In the genomic region with DNA sequence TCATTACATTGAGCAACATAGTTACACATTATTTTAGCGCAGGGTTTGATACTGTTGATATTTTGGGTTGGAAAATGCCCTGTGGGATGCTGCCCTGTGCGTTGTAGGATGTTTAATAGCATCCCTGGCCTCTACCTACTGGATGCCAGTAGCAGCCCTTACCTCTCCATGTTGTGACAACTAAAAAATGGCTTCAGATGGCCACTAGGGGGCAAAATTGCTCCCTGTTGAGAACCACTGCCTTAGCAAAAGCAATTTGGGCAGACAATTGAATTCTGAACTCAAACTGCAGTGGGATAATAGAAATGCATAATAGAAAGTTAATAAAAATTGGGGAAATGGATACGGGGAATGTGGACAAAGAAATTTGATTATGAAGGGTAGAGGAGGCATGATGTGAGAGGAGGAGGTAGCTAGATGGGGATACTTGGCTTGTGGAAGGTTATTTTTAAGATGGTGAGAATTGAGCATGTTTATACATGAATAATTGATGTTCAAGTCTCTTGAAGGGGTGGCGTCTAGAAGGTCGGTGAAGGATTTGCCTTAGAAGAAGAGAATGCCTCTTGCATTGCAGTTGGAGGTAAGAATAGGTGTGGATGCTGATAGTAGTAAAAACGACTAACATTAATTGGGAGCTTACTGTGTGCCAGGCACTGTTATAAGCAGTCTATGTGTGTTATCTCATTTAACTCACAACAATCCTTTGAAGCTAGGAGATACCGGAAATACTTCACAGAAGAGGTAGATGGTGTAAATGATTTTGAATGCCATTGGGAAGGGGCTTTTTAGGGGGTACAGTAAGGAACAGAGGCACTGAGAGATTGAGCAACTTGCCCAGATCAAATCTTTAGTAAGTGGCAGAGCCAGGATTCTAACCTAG, we compare ENCODE assay signal across 8 cellular contexts. TPM values are rescaled to one million over a fixed set of nuclear protein-coding genes. Genes with fewer than 3 reads are reported as not detected.
DNase-seq lines count a peak whose midpoint lies in the region; ATAC-seq and TF ChIP-seq lines count a peak whose summit lies in the region.

No MANE protein-coding gene starts in this region.

- no peaks in the 10 kb centered on the region for H3K79me1 ChIP-seq in trophoblast cell (ENCODE audit: low read length)

- no peaks in the 10 kb centered on the region for H3K79me2 ChIP-seq in trophoblast cell (ENCODE audit: control insufficient read depth, insufficient read depth, low read length, poor library complexity)

- CTCF ChIA-PET in Calu3 (lab: Charles Lee): no interaction called here

- H3K4me3 ChIP-seq in trophoblast cell (ENCODE audit: low read depth, low read length): no peak overlapping the region

- no peaks in the 10 kb centered on the region for H3K9me3 Mint-ChIP-seq in Calu3 (ENCODE audit: low read depth, unreplicated experiment)

- TF ChIP-seq CTCF in Calu3 (IDR thresholded peaks at IDR 0.05; ENCODE audit: unreplicated experiment): peak; percentile 52
- TF ChIP-seq CTCF in foreskin keratinocyte (conservative IDR thresholded peaks at IDR 0.05): peak; percentile 83

- peak; percentile 56 for DNase-seq in Calu3
- peak; percentile 48 for DNase-seq in HuH-7 (ENCODE audit: low spot score)
- peak; percentile 80 for DNase-seq in OCI-M1 (lab: John Stamatoyannopoulos, UW)
- DNase-seq in activated T-helper 1 cell treated with Interleukin-2 at 50 U/mL for 16 hours (ENCODE audit: low read depth): peak; percentile 11
- DNase-seq in foreskin keratinocyte: peak; percentile 19 to 57
- peak; percentile 48 to 86 for DNase-seq in trophoblast cell

- H3K4me1 Mint-ChIP-seq in Calu3 (ENCODE audit: low read depth, unreplicated experiment): no peaks in the 10 kb centered on the region

- no peak overlapping the region for H3K4ac ChIP-seq in trophoblast cell (ENCODE audit: low read depth, low read length)

- no peak overlapping the region for H4K12ac ChIP-seq in trophoblast cell (ENCODE audit: low read depth, low read length)

- H3K4me2 ChIP-seq in trophoblast cell (ENCODE audit: low read length): no peak overlapping the region

- H2AFZ ChIP-seq in trophoblast cell (ENCODE audit: insufficient read depth, low read length, poor library complexity): no peak overlapping the region

- H3K27me3 Mint-ChIP-seq in Calu3 (ENCODE audit: unreplicated experiment): no peaks in the 10 kb centered on the region

- TF ChIP-seq POLR2A in GM18505 (IDR thresholded peaks at IDR 0.05; ENCODE audit: borderline replicate concordance, extremely low read depth, insufficient read depth, insufficient read length): no peak

- H3K4me1 ChIP-seq in foreskin keratinocyte: no peaks in the 10 kb centered on the region
- H3K4me1 ChIP-seq in trophoblast cell (ENCODE audit: control insufficient read depth in 1 of 2, insufficient read depth in 2 of 2, low read length in 2 of 2): no peaks in the 10 kb centered on the region

- H3K14ac ChIP-seq in trophoblast cell (ENCODE audit: low read length): no peak overlapping the region

- H3K36me3 Mint-ChIP-seq in Calu3 (ENCODE audit: insufficient read depth, unreplicated experiment): peaks cover 68% of the 10 kb centered on the region

- no TSS peak for BruUV-seq in Calu3 (replicated peaks; lab: Mats Ljungman, UMichigan)

- H3K27me3 ChIP-seq in foreskin keratinocyte: no peaks in the 10 kb centered on the region
- H3K27me3 ChIP-seq in trophoblast cell (ENCODE audit: insufficient read depth, low read length): no peaks in the 10 kb centered on the region

- no peaks in the 10 kb centered on the region for H3K9me3 ChIP-seq in trophoblast cell (ENCODE audit: insufficient read depth, low read depth, low read length)

- intact Hi-C loops in Calu3 (cut with micrococcal nuclease; ENCODE audit: unreplicated experiment): no loop called here

- no peak overlapping the region for H2BK12ac ChIP-seq in trophoblast cell (ENCODE audit: low read length)

- H3K27ac Mint-ChIP-seq in Calu3 (ENCODE audit: unreplicated experiment): no peak overlapping the region

- H3K23ac ChIP-seq in trophoblast cell (ENCODE audit: low read length): no peak overlapping the region

- WGBS in trophoblast cell (ENCODE audit: extremely low coverage, insufficient coverage, insufficient read length): 100% methylated on average over 1 of the region's 7 CpGs

- no peak overlapping the region for H2BK5ac ChIP-seq in trophoblast cell (ENCODE audit: low read depth, low read length, poor library complexity)

- H3K18ac ChIP-seq in trophoblast cell (ENCODE audit: low read length): no peak overlapping the region

- H2AK5ac ChIP-seq in trophoblast cell (ENCODE audit: low read length): no peak overlapping the region

- H3K9ac ChIP-seq in trophoblast cell (ENCODE audit: low read length): no peak overlapping the region

- H4K8ac ChIP-seq in trophoblast cell (ENCODE audit: low read depth, low read length): no peak overlapping the region

- H2BK120ac ChIP-seq in trophoblast cell (ENCODE audit: insufficient read depth, low read length, poor library complexity): no peak overlapping the region

- peak; percentile 84 for ATAC-seq in foreskin keratinocyte
- ATAC-seq in GM18505 (IDR thresholded peaks at IDR 0.05; ENCODE audit: unreplicated experiment): no peak
- ATAC-seq in GM18867 (IDR thresholded peaks at IDR 0.05; ENCODE audit: unreplicated experiment): no peak

- H3K4me3 Mint-ChIP-seq in Calu3 (ENCODE audit: low read depth, unreplicated experiment): no peak overlapping the region

- peaks cover 5 to 14% of the 10 kb centered on the region in 2 experiments for H3K36me3 ChIP-seq in trophoblast cell (ENCODE audit: control insufficient read depth in 1 of 2, insufficient read depth in 2 of 2, low read length in 2 of 2)

- H4K91ac ChIP-seq in trophoblast cell (ENCODE audit: low read depth, low read length): no peak overlapping the region

- no peak overlapping the region for H3K27ac ChIP-seq in foreskin keratinocyte
- H3K27ac ChIP-seq in trophoblast cell (ENCODE audit: low read depth, low read length): no peak overlapping the region

RNA-seq across cellular contexts. Expression of gene HEATR9, which starts 19.0 kb away (rescaled TPM):
- total RNA-seq in Calu3 (2022) (not detected in 2 replicates), foreskin keratinocyte (not detected in 2 replicates)
- polyA plus RNA-seq in foreskin keratinocyte: not detected in 2 replicates
- 0.04 TPM in 1 of 2 replicates, not detected in the other for polyA plus RNA-seq in trophoblast cell (2013)

RNA-seq across cellular contexts. Expression of gene CCL5, which starts 30.5 kb away (rescaled TPM):
- total RNA-seq in Calu3 (2022): 7.0 and 28.7 TPM in 2 replicates
- total RNA-seq in foreskin keratinocyte: not detected in 2 replicates
- polyA plus RNA-seq in foreskin keratinocyte: 0.08 and 0.28 TPM in 2 replicates
- polyA plus RNA-seq in trophoblast cell (2013): 1.3 and 1.7 TPM in 2 replicates

RNA-seq across cellular contexts. Expression of gene TAF15, which starts 40.4 kb away (rescaled TPM):
- total RNA-seq in Calu3 (2022) (284 and 286 TPM in 2 replicates), foreskin keratinocyte (99.6 and 106 TPM in 2 replicates)
- 121 and 144 TPM in 2 replicates for polyA plus RNA-seq in foreskin keratinocyte
- 113 and 125 TPM in 2 replicates for polyA plus RNA-seq in trophoblast cell (2013)

RNA-seq across cellular contexts. Expression of gene MMP28, which starts 54.3 kb away (rescaled TPM):
- total RNA-seq in Calu3 (2022) (not detected in 2 replicates), foreskin keratinocyte (4.1 and 4.5 TPM in 2 replicates)
- polyA plus RNA-seq in foreskin keratinocyte: 4.5 and 5.5 TPM in 2 replicates
- polyA plus RNA-seq in trophoblast cell (2013): 10.9 and 11.5 TPM in 2 replicates

Comparison
In these comparisons a context has a peak if more than half of its experiments do, and no peak if none do; other contexts are left out.
1. DNase-seq: peak in every context shown above with its lines; median percentile 80 in OCI-M1; 67 in trophoblast cell; 56 in Calu3; 48 in HuH-7; 38 in foreskin keratinocyte; 11 in activated T-helper 1 cell treated with Interleukin-2 at 50 U/mL for 16 hours.